In the genomic region with DNA sequence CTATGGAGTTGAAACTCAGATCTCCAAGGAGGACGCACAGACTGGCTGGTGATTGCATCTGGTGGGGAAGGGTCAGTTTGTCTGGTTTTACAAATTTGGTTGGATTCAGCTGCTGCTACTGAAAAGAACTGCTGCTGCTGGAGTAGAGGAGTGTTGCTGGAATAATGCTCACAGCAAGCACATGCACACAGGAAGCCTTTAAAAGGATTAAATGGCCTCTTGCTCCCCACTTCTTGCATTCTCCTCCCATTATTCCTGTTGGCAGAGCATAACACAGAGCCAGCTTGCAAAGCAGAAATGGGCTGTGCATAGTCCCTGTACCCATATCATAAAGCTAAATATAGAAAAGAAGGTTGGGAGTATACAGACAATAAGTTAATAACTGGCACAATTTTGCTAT, we compare ENCODE assay signal across 34 cellular contexts. TPM values are rescaled to one million over a fixed set of nuclear protein-coding genes. Genes with fewer than 3 reads are reported as not detected.
"Had no signal": no experiment of that assay in that cellular context is flagged by ENCODE, and none has a peak within 500 bp of the region (broad histone marks: within the 10 kb centered on the region; RNA-seq: fewer than 3 reads in every experiment).

No MANE protein-coding gene starts in this region.

- FAIRE-seq: RCC 7860 had no signal

- H3K27ac ChIP-seq: cardiac muscle cell, PC-9, RWPE1, VCaP had no signal

- ATAC-seq: activated CD8-positive, alpha-beta memory T cell treated with anti-CD3 and anti-CD28 coated beads, Interleukin-2, amount 10 ng/mL, durations not matched to agents 7 days and 5 days; activated naive CD8-positive, alpha-beta T cell treated with anti-CD3 and anti-CD28 coated beads, Interleukin-2, amount 50 U/mL, for 24 hours; Right ventricle myocardium inferior had no signal

- H3K27me3 ChIP-seq: cardiac muscle cell had no signal

- H2AFZ ChIP-seq: PC-9 had no signal

- H3K36me3 ChIP-seq: cardiac muscle cell had no signal

- H3K4me3 ChIP-seq: cardiac muscle cell, PC-9 had no signal

- DNase-seq: activated B cell treated with CpG ODN at 0.5 μM for 24 hours; activated CD4-positive, alpha-beta memory T cell treated with anti-CD3 and anti-CD28 coated beads, Interleukin-2, amount 10 ng/mL, durations not matched to agents 7 days and 5 days; activated CD4-positive, alpha-beta T cell treated with anti-CD3 and anti-CD28 coated beads for 4 hours; activated CD4-positive, CD25-positive, alpha-beta regulatory T cell treated with anti-CD3 and anti-CD28 coated beads, Interleukin-2, amount 50 U/mL, for 72 hours; activated CD8-positive, alpha-beta memory T cell treated with anti-CD3 and anti-CD28 coated beads for 24 hours; activated CD8-positive, alpha-beta memory T cell treated with anti-CD3 and anti-CD28 coated beads, Interleukin-2, amount 10 ng/mL, durations not matched to agents 7 days and 5 days; activated CD8-positive, alpha-beta memory T cell treated with anti-CD3 and anti-CD28 coated beads, Interleukin-2, amount 50 U/mL, for 48 hours; activated effector memory CD4-positive, alpha-beta T cell treated with Interleukin-2 at 50 U/mL for 16 hours; activated naive CD4-positive, alpha-beta T cell treated with anti-CD3 and anti-CD28 coated beads, Interleukin-2, amount 10 ng/mL, durations not matched to agents 7 days and 5 days; activated naive CD8-positive, alpha-beta T cell treated with anti-CD3 and anti-CD28 coated beads, Interleukin-2, amount 50 U/mL, for 24 hours; activated T-cell treated with anti-CD3 and anti-CD28 coated beads, Interleukin-2, amount 50 U/mL, for 48 hours; anterior cingulate cortex; Karpas-422; KBM-7; NCI-H1436 treated with DMSO at 0.1 percent for 48 hours; NCI-H1694 treated with DMSO at 0.1 percent for 48 hours; NCI-H2029; NCI-H2107; NCI-H510A; NCI-H526; NCI-H774; PC-9; SIG-M5; SW 1271; T-helper 1 cell; T-helper 2 cell; T-helper 9 cell had no signal

- H3K4me2 ChIP-seq: PC-9 had no signal

RNA-seq across cellular contexts. Expression of a gene that starts 16.6 kb away (rescaled TPM):
- total RNA-seq: activated B cell treated with CpG ODN at 0.5 μM for 24 hours; activated CD4-positive, alpha-beta memory T cell treated with anti-CD3 and anti-CD28 coated beads, Interleukin-2, amount 10 ng/mL, durations not matched to agents 7 days and 5 days; cardiac muscle cell; OCI-LY7; PC-9; Right ventricle myocardium inferior; SK-MEL-5 had no signal
- polyA plus RNA-seq: cardiac muscle cell had no signal
